31 cellular contexts compared by ENCODE assay signal in the genomic region with DNA sequence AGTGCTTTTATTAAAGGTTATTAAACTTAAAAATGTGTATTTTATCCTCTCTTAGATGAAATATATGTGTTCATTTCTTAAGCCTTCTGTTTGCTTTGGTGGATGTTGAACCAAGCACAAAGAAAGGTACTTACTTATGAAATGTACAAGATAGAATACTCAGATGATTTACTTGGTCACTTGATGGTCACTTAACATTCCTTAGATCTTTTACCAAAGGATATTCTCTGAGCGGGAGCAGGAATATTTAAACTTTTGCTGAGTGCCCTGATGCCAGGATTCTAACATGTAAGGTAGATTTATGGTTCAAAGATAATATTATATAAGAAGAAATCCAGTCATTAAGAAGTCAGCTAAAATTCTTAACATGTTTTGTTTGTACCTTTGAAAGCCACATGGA.
"Had no signal": no experiment of that assay in that cellular context is flagged by ENCODE, and none has a peak within 500 bp of the region (broad histone marks: within the 10 kb centered on the region; RNA-seq: fewer than 3 reads in every experiment).

No MANE protein-coding gene starts in this region.

- H3K27ac ChIP-seq: breast epithelium, epithelial cell of prostate, lower lobe of right lung, right lobe of liver, skin epidermis had no signal

- H3K27me3 Mint-ChIP-seq: activated B cell treated with CpG ODN at 0.5 μM for 24 hours; activated naive CD4-positive, alpha-beta T cell treated with anti-CD3 and anti-CD28 coated beads, Interleukin-2, amount 50 U/mL, for 24 hours; central memory CD8-positive, alpha-beta T cell; stimulated activated naive CD8-positive, alpha-beta T cell treated with anti-CD3 and anti-CD28 coated beads, Interleukin-15, Interleukin-2, amounts not matched to agents 100 ng/mL and 50 ng/mL, for 24 hours had no signal

- H3K36me3 Mint-ChIP-seq: stimulated activated effector memory CD8-positive, alpha-beta T cell treated with anti-CD3 and anti-CD28 coated beads, Interleukin-12 subunit alpha, Interleukin-12 subunit beta, amount 100 ng/mL, for 72 hours had no signal

- H3K4me1 ChIP-seq: breast epithelium, esophagus squamous epithelium, right lobe of liver had no signal

- H3K27ac Mint-ChIP-seq: activated B cell treated with CpG ODN at 0.5 μM for 24 hours; activated CD8-positive, alpha-beta memory T cell treated with anti-CD3 and anti-CD28 coated beads, Interleukin-2, amount 10 ng/mL, durations not matched to agents 7 days and 5 days; activated CD8-positive, alpha-beta T cell treated with anti-CD3 and anti-CD28 coated beads, Interleukin-2, amount 10 ng/mL, durations not matched to agents 7 days and 5 days; activated naive CD4-positive, alpha-beta T cell treated with anti-CD3 and anti-CD28 coated beads, Interleukin-2, amount 50 U/mL, for 24 hours; activated naive CD8-positive, alpha-beta T cell treated with anti-CD3 and anti-CD28 coated beads, Interleukin-2, amount 50 U/mL, for 24 hours; activated T-helper 2 cell treated with anti-CD3 and anti-CD28 coated beads, Interferon-gamma antibody, Interleukin-2, Interleukin-4, amounts not matched to agents 10 μg/mL and 5 μg/mL and 100 μg/mL, durations not matched to agents 14 hours and 24 hours and 36 hours; nephron; stimulated activated effector memory CD8-positive, alpha-beta T cell treated with anti-CD3 and anti-CD28 coated beads, Interleukin-12 subunit alpha, Interleukin-12 subunit beta, amount 100 ng/mL, for 72 hours; stimulated activated naive CD8-positive, alpha-beta T cell treated with anti-CD3 and anti-CD28 coated beads, Interleukin-15, Interleukin-2, amounts not matched to agents 100 ng/mL and 50 ng/mL, for 24 hours; T-helper 2 cell treated with Interferon-gamma antibody and Interleukin-4, amounts not matched to agents 5 μg/mL and 100 μg/mL, for 36 hours had no signal

- H3K27me3 ChIP-seq: breast epithelium, esophagus squamous epithelium, right lobe of liver, thyroid gland had no signal

- H3K9me3 ChIP-seq: mucosa of descending colon, right lobe of liver, thyroid gland had no signal

- ATAC-seq: activated CD8-positive, alpha-beta memory T cell treated with anti-CD3 and anti-CD28 coated beads, Interleukin-2, amount 10 ng/mL, durations not matched to agents 7 days and 5 days; activated CD8-positive, alpha-beta T cell treated with anti-CD3 and anti-CD28 coated beads, Interleukin-2, amount 10 ng/mL, durations not matched to agents 7 days and 5 days; activated naive CD8-positive, alpha-beta T cell treated with anti-CD3 and anti-CD28 coated beads, Interleukin-2, amount 50 U/mL, for 24 hours; left lobe of liver; mucosa of descending colon; right lobe of liver; stimulated activated effector memory CD8-positive, alpha-beta T cell treated with anti-CD3 and anti-CD28 coated beads, Interleukin-12 subunit alpha, Interleukin-12 subunit beta, amount 100 ng/mL, for 72 hours had no signal

- H3K4me1 Mint-ChIP-seq: activated B cell treated with CpG ODN at 0.5 μM for 24 hours; activated CD8-positive, alpha-beta memory T cell treated with anti-CD3 and anti-CD28 coated beads, Interleukin-2, amount 10 ng/mL, durations not matched to agents 7 days and 5 days; activated naive CD4-positive, alpha-beta T cell treated with anti-CD3 and anti-CD28 coated beads, Interleukin-2, amount 50 U/mL, for 24 hours; activated naive CD8-positive, alpha-beta T cell treated with anti-CD3 and anti-CD28 coated beads, Interleukin-2, amount 50 U/mL, for 24 hours; central memory CD8-positive, alpha-beta T cell; stimulated activated effector memory CD8-positive, alpha-beta T cell treated with anti-CD3 and anti-CD28 coated beads, Interleukin-12 subunit alpha, Interleukin-12 subunit beta, amount 100 ng/mL, for 72 hours had no signal

- DNase-seq: activated B cell treated with CpG ODN at 0.5 μM for 24 hours; activated CD8-positive, alpha-beta memory T cell treated with anti-CD3 and anti-CD28 coated beads, Interleukin-2, amount 10 ng/mL, durations not matched to agents 7 days and 5 days; activated CD8-positive, alpha-beta T cell treated with anti-CD3 and anti-CD28 coated beads, Interleukin-2, amount 10 ng/mL, durations not matched to agents 7 days and 5 days; activated naive CD8-positive, alpha-beta T cell treated with anti-CD3 and anti-CD28 coated beads, Interleukin-2, amount 50 U/mL, for 24 hours; activated T-cell treated with anti-CD3 and anti-CD28 coated beads, Interleukin-2, amount 50 U/mL, for 48 hours; amygdala; dermis blood vessel endothelial cell; effector CD4-positive, alpha-beta T cell; esophagus squamous epithelium; foreskin melanocyte; kidney glomerular epithelial cell; lower lobe of right lung; mesendoderm; mucosa of descending colon; right lobe of liver; stimulated activated CD4-positive, alpha-beta T cell treated with anti-CD3 and anti-CD28 coated beads, Interleukin-12 subunit alpha, Interleukin-12 subunit beta, amount 100 ng/mL, for 4 hours; stimulated activated CD4-positive, alpha-beta T cell treated with anti-CD3 and anti-CD28 coated beads, Interleukin-4, amount 100 ng/mL, for 24 hours; substantia nigra; T-helper 1 cell; thyroid gland had no signal

- H3K36me3 ChIP-seq: breast epithelium, esophagus squamous epithelium, lower lobe of right lung, right lobe of liver, thyroid gland had no signal

- H3K4me3 Mint-ChIP-seq: activated B cell treated with CpG ODN at 0.5 μM for 24 hours; activated CD8-positive, alpha-beta memory T cell treated with anti-CD3 and anti-CD28 coated beads, Interleukin-2, amount 10 ng/mL, durations not matched to agents 7 days and 5 days; activated CD8-positive, alpha-beta T cell treated with anti-CD3 and anti-CD28 coated beads, Interleukin-2, amount 10 ng/mL, durations not matched to agents 7 days and 5 days; activated naive CD4-positive, alpha-beta T cell treated with anti-CD3 and anti-CD28 coated beads, Interleukin-2, amount 50 U/mL, for 24 hours; activated naive CD8-positive, alpha-beta T cell treated with anti-CD3 and anti-CD28 coated beads, Interleukin-2, amount 50 U/mL, for 24 hours; central memory CD8-positive, alpha-beta T cell; nephron; stimulated activated effector memory CD8-positive, alpha-beta T cell treated with anti-CD3 and anti-CD28 coated beads, Interleukin-12 subunit alpha, Interleukin-12 subunit beta, amount 100 ng/mL, for 72 hours; stimulated activated naive CD8-positive, alpha-beta T cell treated with anti-CD3 and anti-CD28 coated beads, Interleukin-15, Interleukin-2, amounts not matched to agents 100 ng/mL and 50 ng/mL, for 24 hours; T-helper 2 cell treated with Interferon-gamma antibody and Interleukin-4, amounts not matched to agents 5 μg/mL and 100 μg/mL, for 36 hours had no signal

- H3K4me3 ChIP-seq: breast epithelium, esophagus squamous epithelium, lower lobe of right lung, mucosa of descending colon, right lobe of liver, skin epidermis, thyroid gland had no signal
